ENCODE assay signal across 8 cellular contexts in the genomic region with DNA sequence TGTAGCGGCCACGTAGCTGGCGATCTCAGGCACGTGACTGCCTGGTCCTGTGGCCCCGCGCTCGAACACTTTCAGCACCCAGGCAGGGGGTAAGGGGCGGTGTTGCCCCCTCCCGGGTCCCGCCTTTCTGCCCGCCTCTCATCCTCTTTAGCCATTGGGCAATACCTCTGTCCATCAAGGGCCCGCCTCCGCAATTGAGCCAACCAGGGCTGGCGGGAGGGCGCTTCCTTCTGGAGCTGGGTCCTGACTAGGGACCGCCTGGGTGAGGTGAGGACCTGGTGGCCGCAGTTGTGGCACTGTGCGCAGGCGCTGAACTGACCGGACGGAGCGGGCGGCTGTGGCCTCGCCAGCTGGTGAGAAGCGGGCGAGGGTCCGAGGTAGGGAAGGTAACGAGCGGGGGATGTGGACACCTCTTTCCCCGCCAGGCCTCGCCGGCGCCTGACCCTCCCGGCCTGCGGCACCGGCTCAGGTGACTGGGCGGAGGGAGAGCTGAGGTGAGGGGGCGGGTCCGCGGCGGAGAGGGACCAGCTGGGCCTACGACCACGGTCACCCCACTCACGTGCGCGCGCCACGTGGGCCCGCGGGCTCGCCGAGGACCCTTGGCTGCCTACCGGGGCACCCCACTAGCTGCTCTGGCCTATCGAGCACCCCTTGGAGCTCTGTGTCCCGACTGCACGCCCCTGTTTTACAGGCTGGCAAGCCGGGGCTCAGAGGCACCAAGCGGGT. TPM values are rescaled to one million over a fixed set of nuclear protein-coding genes. Genes with fewer than 3 reads are reported as not detected.
DNase-seq lines count a peak whose midpoint lies in the region; ATAC-seq, FAIRE-seq and TF ChIP-seq lines count a peak whose summit lies in the region.

A gene with protein sequence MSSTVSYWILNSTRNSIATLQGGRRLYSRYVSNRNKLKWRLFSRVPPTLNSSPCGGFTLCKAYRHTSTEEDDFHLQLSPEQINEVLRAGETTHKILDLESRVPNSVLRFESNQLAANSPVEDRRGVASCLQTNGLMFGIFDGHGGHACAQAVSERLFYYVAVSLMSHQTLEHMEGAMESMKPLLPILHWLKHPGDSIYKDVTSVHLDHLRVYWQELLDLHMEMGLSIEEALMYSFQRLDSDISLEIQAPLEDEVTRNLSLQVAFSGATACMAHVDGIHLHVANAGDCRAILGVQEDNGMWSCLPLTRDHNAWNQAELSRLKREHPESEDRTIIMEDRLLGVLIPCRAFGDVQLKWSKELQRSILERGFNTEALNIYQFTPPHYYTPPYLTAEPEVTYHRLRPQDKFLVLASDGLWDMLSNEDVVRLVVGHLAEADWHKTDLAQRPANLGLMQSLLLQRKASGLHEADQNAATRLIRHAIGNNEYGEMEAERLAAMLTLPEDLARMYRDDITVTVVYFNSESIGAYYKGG (plus strand): TSS at position 228 of the 726 bp plus-strand sequence. CDS start 3,770 bp downstream, outside the sequence.

- H3K4me3 Mint-ChIP-seq in activated CD4-positive, alpha-beta T cell treated with anti-CD3 and anti-CD28 coated beads, Interleukin-2, amount 10 ng/mL, durations not matched to agents 24 days and 14 days: peak within 1 kb of the TSS; percentile 93

- H3K27ac ChIP-seq in coronary artery: peak within 1 kb of the TSS; percentile 88 to 89

- ATAC-seq in HG03442 (IDR thresholded peaks at IDR 0.05; ENCODE audit: unreplicated experiment): peak; percentile 91
- ATAC-seq in left colon: peak; percentile 91

- H3K27ac Mint-ChIP-seq in activated CD4-positive, alpha-beta T cell treated with anti-CD3 and anti-CD28 coated beads, Interleukin-2, amount 10 ng/mL, durations not matched to agents 24 days and 14 days: peak within 1 kb of the TSS; percentile 96

- FAIRE-seq in GM19239 (lab: Jason Lieb, UNC): peak; percentile 91

- no peaks in the 10 kb centered on the region for H3K27me3 ChIP-seq in BJ (ENCODE audit: control insufficient read depth, insufficient read depth, low read length)

- no peaks in the 10 kb centered on the region for H3K27me3 Mint-ChIP-seq in activated CD4-positive, alpha-beta T cell treated with anti-CD3 and anti-CD28 coated beads, Interleukin-2, amount 10 ng/mL, durations not matched to agents 24 days and 14 days

- H3K4me3 ChIP-seq in BJ (ENCODE audit: low read depth, low read length) (peak within 1 kb of the TSS; percentile 83), coronary artery (peak within 1 kb of the TSS; percentile 95)

- H3K9me3 Mint-ChIP-seq in activated CD4-positive, alpha-beta T cell treated with anti-CD3 and anti-CD28 coated beads, Interleukin-2, amount 10 ng/mL, durations not matched to agents 24 days and 14 days: no peaks in the 10 kb centered on the region

- POLR2A ChIA-PET in BJ (lab: Charles Lee): no interaction called here

- peaks cover 46% of the 10 kb centered on the region for H3K4me1 Mint-ChIP-seq in activated CD4-positive, alpha-beta T cell treated with anti-CD3 and anti-CD28 coated beads, Interleukin-2, amount 10 ng/mL, durations not matched to agents 24 days and 14 days

- peaks cover 9% of the 10 kb centered on the region for H3K36me3 ChIP-seq in BJ (ENCODE audit: control insufficient read depth, insufficient read depth, low read length)

- CTCF ChIA-PET in BJ (lab: Yijun Ruan, JAX): interaction anchor here (0.6 to 2.3 kb wide), 7 partner anchors 11 to 1112 kb away, joined by 3 to 11 read pairs (median 3); partner anchors contain the start of gene NAE1

- intact Hi-C loops in activated CD4-positive, alpha-beta T cell treated with anti-CD3 and anti-CD28 coated beads, Interleukin-2, amount 10 ng/mL, durations not matched to agents 24 days and 14 days (cut with micrococcal nuclease): loop anchor here (5.0 kb wide), 1 partner anchor 47 kb away; the partner anchor contains the start of gene RRAD
- intact Hi-C loops in left colon (cut with DNase I, micrococcal nuclease): no loop called here

- DNase-seq in BJ (ENCODE audit: low read depth) (no peak), GM19239 (ENCODE audit: insufficient read length, low spot score) (peak; percentile 85), NCI-H510A treated with DMSO at 0.1 percent for 48 hours (lab: John Stamatoyannopoulos, UW) (peak; percentile 82), coronary artery (ENCODE audit: low spot score) (peak; percentile 97), left colon (peak; percentile 96 to 97)
- peak; percentile 98 for DNase-seq in activated CD4-positive, alpha-beta T cell treated with anti-CD3 and anti-CD28 coated beads, Interleukin-2, amount 10 ng/mL, durations not matched to agents 24 days and 14 days
- peak; percentile 79 to 81 for DNase-seq in stimulated activated CD4-positive, alpha-beta T cell treated with anti-CD3 and anti-CD28 coated beads, Interleukin-1b, Interleukin-23, amount 100 ng/mL, for 4 hours (ENCODE audit: low read depth in 2 of 2)

- TF ChIP-seq CTCF in BJ (IDR thresholded peaks at IDR 0.05; ENCODE audit: insufficient read depth, low read depth, low read length) (no peak), coronary artery (IDR thresholded peaks at IDR 0.05) (no peak)

- peaks cover 19% of the 10 kb centered on the region for H3K36me3 Mint-ChIP-seq in activated CD4-positive, alpha-beta T cell treated with anti-CD3 and anti-CD28 coated beads, Interleukin-2, amount 10 ng/mL, durations not matched to agents 24 days and 14 days (ENCODE audit: low read depth)

RNA-seq across cellular contexts. Expression of the gene that starts here (rescaled TPM):
- 8.1 and 10.3 TPM in 2 replicates for polyA plus RNA-seq in BJ (2011; rRNA removed)
- polyA minus RNA-seq in BJ (2011; rRNA and poly(A)+ RNA removed): 20.6 and 23.7 TPM in 2 replicates
- 48.0 and 51.8 TPM in 2 replicates for total RNA-seq in activated CD4-positive, alpha-beta T cell treated with anti-CD3 and anti-CD28 coated beads, Interleukin-2, amount 10 ng/mL, durations not matched to agents 24 days and 14 days
- 10 to 100 TPM; 16.7 to 28.6 TPM for total RNA-seq in left colon
